Comparison of ENCODE assay signal across 22 cellular contexts in the genomic region with DNA sequence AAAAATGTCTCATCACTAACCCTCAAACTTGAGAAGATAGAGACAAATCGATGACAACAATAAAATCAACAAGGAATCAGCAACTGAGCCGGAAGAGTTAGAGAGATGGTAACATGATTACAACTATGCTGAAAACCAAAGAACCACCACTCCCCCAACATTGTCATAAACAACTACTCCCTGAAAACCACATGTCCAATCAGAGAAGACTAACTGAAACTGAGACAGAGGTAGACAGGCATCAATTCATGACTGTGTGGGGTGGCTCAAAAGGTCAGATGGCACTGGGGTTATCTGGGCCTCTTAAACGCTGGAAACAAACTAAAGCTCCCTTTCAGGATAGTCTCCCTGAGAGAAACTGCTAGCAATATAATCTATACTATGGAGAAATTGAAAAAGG.
DNase-seq lines count a peak whose midpoint lies in the region; ATAC-seq and TF ChIP-seq lines count a peak whose summit lies in the region.
"Had no signal": no experiment of that assay in that cellular context is flagged by ENCODE, and none has a peak within 500 bp of the region (broad histone marks: within the 10 kb centered on the region; RNA-seq: fewer than 3 reads in every experiment).

No MANE protein-coding gene starts in this region.

- no peaks in the 10 kb centered on the region for H3K27me3 ChIP-seq in mesenchymal stem cell (ENCODE audit: control insufficient read depth in 1 of 2, insufficient read depth in 1 of 2, low read length in 2 of 2)
- H3K27me3 ChIP-seq: ascending aorta, SJSA1 had no signal

- peak overlapping the region; percentile 59 for H3K27ac ChIP-seq in mesenchymal stem cell (ENCODE audit: low read length, poor library complexity, severe bottlenecking)
- H3K27ac ChIP-seq: ascending aorta, prostate gland, SJSA1 had no signal

- CTCF ChIA-PET in activated CD4-positive, alpha-beta T cell treated with anti-CD3 and anti-CD28 coated beads, Interleukin-2, amount 10 ng/mL, durations not matched to agents 7 days and 5 days (lab: Charles Lee), result interaction anchor here (0.6 kb wide), 1 partner anchor 158 kb away, joined by 4 read pairs; no protein-coding TSS in a partner anchor
- CTCF ChIA-PET in T-cell (lab: Charles Lee), result no interaction called here

- peak overlapping the region; percentile 61 for H3K27ac Mint-ChIP-seq in activated CD4-positive, alpha-beta T cell treated with anti-CD3 and anti-CD28 coated beads, Interleukin-2, amount 10 ng/mL, durations not matched to agents 7 days and 5 days
- H3K27ac Mint-ChIP-seq in T-cell, result peak overlapping the region; percentile 8 to 90
- H3K27ac Mint-ChIP-seq: T-helper 1 cell treated with Interleukin-12 subunit alpha and Interleukin-12 subunit beta and Interleukin-4 antibody, amounts not matched to agents 30 μg/mL and 1 μg/mL, for 36 hours; type B pancreatic cell had no signal

- in situ Hi-C loops in GM13977 (cut with MboI; ENCODE audit: low pct_unique_long_range_greater_than_20kb, low sequenced_read_pairs, unreplicated experiment), result no loop called here

- H2BK12ac ChIP-seq in mesenchymal stem cell (ENCODE audit: low read length in 2 of 2), result peak overlapping the region in 1 of 2 experiments; percentile 73

- no peak overlapping the region for H3K23ac ChIP-seq in mesenchymal stem cell (ENCODE audit: low read length in 2 of 2)

- no peaks in the 10 kb centered on the region for H3K36me3 ChIP-seq in mesenchymal stem cell (ENCODE audit: control insufficient read depth in 1 of 2, insufficient read depth in 2 of 2, low read depth in 1 of 2, low read length in 2 of 2)
- H3K36me3 ChIP-seq: ascending aorta, prostate gland, SJSA1 had no signal

- H3K9ac ChIP-seq in mesenchymal stem cell (ENCODE audit: low read length), result no peak overlapping the region

- H4K91ac ChIP-seq in mesenchymal stem cell (ENCODE audit: low read length), result no peak overlapping the region

- POLR2A ChIA-PET in activated CD4-positive, alpha-beta T cell treated with anti-CD3 and anti-CD28 coated beads, Interleukin-2, amount 10 ng/mL, durations not matched to agents 7 days and 5 days (lab: Charles Lee), result no interaction called here
- POLR2A ChIA-PET in T-cell (lab: Charles Lee), result no interaction called here

- H2AK5ac ChIP-seq in mesenchymal stem cell (ENCODE audit: low read length, severe bottlenecking), result peak overlapping the region; percentile 91

- H3K4me3 ChIP-seq in GM12865 (ENCODE audit: low read depth, low read length) (no peak overlapping the region), mesenchymal stem cell (ENCODE audit: insufficient read depth in 1 of 2, low read depth in 1 of 2, low read length in 2 of 2) (no peak overlapping the region)
- H3K4me3 ChIP-seq: ascending aorta, prostate gland, SJSA1 had no signal

- peak; percentile 6 for DNase-seq in activated CD4-positive, alpha-beta T cell treated with anti-CD3 and anti-CD28 coated beads, Interleukin-2, amount 10 ng/mL, durations not matched to agents 7 days and 5 days
- DNase-seq in activated CD4-positive, alpha-beta T cell treated with anti-CD3 and anti-CD28 coated beads for 4 hours, result no peak
- DNase-seq in GM12865 (ENCODE audit: low read depth) (peak; percentile 5), T-cell (no peak), mesenchymal stem cell (no peak), GM13977 (ENCODE audit: low spot score) (no peak), NCI-H1105 treated with DMSO at 0.1 percent for 48 hours (lab: John Stamatoyannopoulos, UW) (no peak)
- DNase-seq: 8988T; activated CD4-positive, alpha-beta T cell treated with anti-CD3 and anti-CD28 coated beads for 48 hours; H7; kidney glomerular epithelial cell; MV-4-11; NCI-H187; NCI-H2171 treated with DMSO at 0.1 percent for 48 hours; NCI-H524; stimulated activated CD4-positive, alpha-beta T cell treated with anti-CD3 and anti-CD28 coated beads, Interleukin-15, amount 100 ng/mL, for 24 hours had no signal

- H3K4me1 Mint-ChIP-seq in activated CD4-positive, alpha-beta T cell treated with anti-CD3 and anti-CD28 coated beads, Interleukin-2, amount 10 ng/mL, durations not matched to agents 7 days and 5 days, result peaks cover 2% of the 10 kb centered on the region
- peaks cover 0 to 11% (median 0%) of the 10 kb centered on the region in 3 donors for H3K4me1 Mint-ChIP-seq in T-cell

- no peak overlapping the region for H2BK5ac ChIP-seq in mesenchymal stem cell (ENCODE audit: low read depth, low read length, poor library complexity, severe bottlenecking)

- peak overlapping the region; percentile 61 for H2AFZ ChIP-seq in mesenchymal stem cell (ENCODE audit: low read depth, low read length)

- no peak overlapping the region for H3K4me2 ChIP-seq in mesenchymal stem cell (ENCODE audit: low read length, poor library complexity, severe bottlenecking)

- no peaks in the 10 kb centered on the region for H3K79me1 ChIP-seq in mesenchymal stem cell (replicated peaks; ENCODE audit: low read length, poor library complexity, severe bottlenecking)

- peak overlapping the region in 1 of 2 experiments; percentile 73 for H3K4ac ChIP-seq in mesenchymal stem cell (ENCODE audit: low read depth in 1 of 2, low read length in 2 of 2)

- TF ChIP-seq CTCF in GM12865 (IDR thresholded peaks at IDR 0.05; ENCODE audit: insufficient read depth, low read depth, low read length, missing control alignments), result no peak
- no peak for TF ChIP-seq CTCF in GM13977 (IDR thresholded peaks at IDR 0.05; ENCODE audit: extremely low read depth, insufficient read depth, missing control alignments)

- H3K14ac ChIP-seq in mesenchymal stem cell (ENCODE audit: low read length in 2 of 2), result no peak overlapping the region

- ATAC-seq in T-cell (replicated peaks in 1 of 4) (peak; percentile 51 to 77 (median 67)), GM21526 (IDR thresholded peaks at IDR 0.05; ENCODE audit: low FRiP score, unreplicated experiment) (no peak)

- H2BK120ac ChIP-seq in mesenchymal stem cell (ENCODE audit: low read depth, low read length), result no peak overlapping the region

- H3K4me1 ChIP-seq in mesenchymal stem cell (ENCODE audit: control insufficient read depth, insufficient read depth, low read depth, low read length), result no peaks in the 10 kb centered on the region
- H3K4me1 ChIP-seq: ascending aorta, prostate gland, SJSA1 had no signal

- no peak overlapping the region for H2BK15ac ChIP-seq in mesenchymal stem cell (ENCODE audit: low read depth, poor library complexity, severe bottlenecking)

- H3K36me3 Mint-ChIP-seq in activated CD4-positive, alpha-beta T cell treated with anti-CD3 and anti-CD28 coated beads, Interleukin-2, amount 10 ng/mL, durations not matched to agents 7 days and 5 days (ENCODE audit: low read depth), result no peaks in the 10 kb centered on the region
- no peaks in the 10 kb centered on the region for H3K36me3 Mint-ChIP-seq in T-cell
- H3K36me3 Mint-ChIP-seq: type B pancreatic cell had no signal

- no peaks in the 10 kb centered on the region for H3K9me3 Mint-ChIP-seq in activated CD4-positive, alpha-beta T cell treated with anti-CD3 and anti-CD28 coated beads, Interleukin-2, amount 10 ng/mL, durations not matched to agents 7 days and 5 days
- H3K9me3 Mint-ChIP-seq in T-cell, result no peaks in the 10 kb centered on the region
- H3K9me3 Mint-ChIP-seq: T-helper 1 cell treated with Interleukin-12 subunit alpha and Interleukin-12 subunit beta and Interleukin-4 antibody, amounts not matched to agents 30 μg/mL and 1 μg/mL, for 36 hours; type B pancreatic cell had no signal

- no peaks in the 10 kb centered on the region for H3K27me3 Mint-ChIP-seq in activated CD4-positive, alpha-beta T cell treated with anti-CD3 and anti-CD28 coated beads, Interleukin-2, amount 10 ng/mL, durations not matched to agents 7 days and 5 days
- H3K27me3 Mint-ChIP-seq in T-cell, result peaks cover 0 to 9% of the 10 kb centered on the region in 2 donors
- H3K27me3 Mint-ChIP-seq: type B pancreatic cell had no signal

- no peak overlapping the region for H3K4me3 Mint-ChIP-seq in activated CD4-positive, alpha-beta T cell treated with anti-CD3 and anti-CD28 coated beads, Interleukin-2, amount 10 ng/mL, durations not matched to agents 7 days and 5 days
- no peak overlapping the region for H3K4me3 Mint-ChIP-seq in T-cell
- H3K4me3 Mint-ChIP-seq: T-helper 1 cell treated with Interleukin-12 subunit alpha and Interleukin-12 subunit beta and Interleukin-4 antibody, amounts not matched to agents 30 μg/mL and 1 μg/mL, for 36 hours; type B pancreatic cell had no signal

- no peak overlapping the region for H4K8ac ChIP-seq in mesenchymal stem cell (ENCODE audit: low read length)

- H3K9me3 ChIP-seq in mesenchymal stem cell (ENCODE audit: control insufficient read depth, low read length), result no peaks in the 10 kb centered on the region
- H3K9me3 ChIP-seq: ascending aorta, prostate gland, SJSA1 had no signal

- no peak overlapping the region for H3K18ac ChIP-seq in mesenchymal stem cell (ENCODE audit: low read depth in 1 of 2, low read length in 2 of 2)

- 100% methylated on average over 2 of the region's 3 CpGs for WGBS in mesenchymal stem cell

Comparison
In these comparisons a context has a peak if more than half of its experiments do, and no peak if none do; other contexts are left out.
1. DNase-seq: peak in activated CD4-positive, alpha-beta T cell treated with anti-CD3 and anti-CD28 coated beads, Interleukin-2, amount 10 ng/mL, durations not matched to agents 7 days and 5 days (single experiment) and GM12865 (single experiment); none in activated CD4-positive, alpha-beta T cell treated with anti-CD3 and anti-CD28 coated beads for 4 hours (0 of 2), T-cell (0 of 34), mesenchymal stem cell (single experiment), GM13977 (single experiment) and NCI-H1105 treated with DMSO at 0.1 percent for 48 hours (single experiment).